20 cellular contexts compared by ENCODE assay signal in genomic region chr6:113823916-113824315, GRCh38. TPM values are rescaled to one million over a fixed set of nuclear protein-coding genes. Genes with fewer than 3 reads are reported as not detected.
A peak's percentile ranks its signal among the peaks of the same experiment; 100 is the strongest.
DNase-seq lines count a peak whose midpoint lies in the region; ATAC-seq and TF ChIP-seq lines count a peak whose summit lies in the region.
"Had no signal": no experiment of that assay in that cellular context is flagged by ENCODE, and none has a peak within 500 bp of the region (broad histone marks: within the 10 kb centered on the region; RNA-seq: fewer than 3 reads in every experiment).

No MANE protein-coding gene starts in this region.

- H3K9me3 Mint-ChIP-seq in GM23338 (no peaks in the 10 kb centered on the region), endodermal cell (no peaks in the 10 kb centered on the region)
- H3K9me3 Mint-ChIP-seq: CD4-positive, alpha-beta memory T cell had no signal

- no peak for TF ChIP-seq CTCF in GM23338 (conservative IDR thresholded peaks at IDR 0.05; ENCODE audit: low read depth in 2 of 2)
- TF ChIP-seq CTCF in endodermal cell (conservative IDR thresholded peaks at IDR 0.05): no peak

- H3K4me1 Mint-ChIP-seq in GM23338 (no peaks in the 10 kb centered on the region), endodermal cell (peaks cover 8% of the 10 kb centered on the region)
- H3K4me1 Mint-ChIP-seq: CD4-positive, alpha-beta memory T cell had no signal

- H3K4me1 ChIP-seq in GM23338 (ENCODE audit: insufficient read depth) (no peaks in the 10 kb centered on the region), endodermal cell (ENCODE audit: control insufficient read depth, insufficient read depth, low read length) (no peaks in the 10 kb centered on the region), muscle layer of colon (ENCODE audit: insufficient read depth, low read length) (peaks cover 33% of the 10 kb centered on the region)
- H3K4me1 ChIP-seq: BLaER1 had no signal

- H3F3A ChIP-seq in GM23338 (replicated peaks; ENCODE audit: low read depth): no peaks in the 10 kb centered on the region

- no peaks in the 10 kb centered on the region for H4K20me1 ChIP-seq in GM23338 (replicated peaks; ENCODE audit: insufficient read depth)
- H4K20me1 ChIP-seq: BLaER1 had no signal

- H3K4me3 Mint-ChIP-seq in GM23338 (no peak overlapping the region), endodermal cell (no peak overlapping the region)
- H3K4me3 Mint-ChIP-seq: CD4-positive, alpha-beta memory T cell had no signal

- no peaks in the 10 kb centered on the region for H3K79me2 ChIP-seq in GM23338 (replicated peaks; ENCODE audit: insufficient read depth)

- H3K4me2 ChIP-seq in GM23338: no peak overlapping the region
- H3K4me2 ChIP-seq: BLaER1, KMS-11 had no signal

- 0 out of 2 replicates have a peak, but pooled peaks cover 4% of the 10 kb centered on the region for H3K27me3 ChIP-seq in GM23338 (ENCODE audit: insufficient read depth)
- no peaks in the 10 kb centered on the region for H3K27me3 ChIP-seq in endodermal cell (ENCODE audit: control insufficient read depth, insufficient read depth, low read length, poor library complexity, severe bottlenecking)
- no peaks in the 10 kb centered on the region for H3K27me3 ChIP-seq in muscle layer of colon (ENCODE audit: control insufficient read depth in 1 of 2, insufficient read depth in 2 of 2, low read length in 2 of 2)
- H3K27me3 ChIP-seq: BLaER1 had no signal

- H3K9ac ChIP-seq in endodermal cell (ENCODE audit: extremely low read depth, low read length, poor library complexity, severe bottlenecking) (no peak overlapping the region), muscle layer of colon (ENCODE audit: low read length) (no peak overlapping the region)
- H3K9ac ChIP-seq: BLaER1, KMS-11 had no signal

- 86 to 99% methylated on average over 1 to 2 of the region's 3 CpGs for WGBS in endodermal cell (ENCODE audit: insufficient coverage in 1 of 2, insufficient read length in 1 of 2), 2 experiments

- H3K4me3 ChIP-seq in GM23338 (no peak overlapping the region), endodermal cell (ENCODE audit: low read length) (no peak overlapping the region), muscle layer of colon (ENCODE audit: low read depth in 1 of 2, low read length in 2 of 2) (peak overlapping the region in 1 of 2 donors; percentile 26)
- H3K4me3 ChIP-seq: BLaER1 had no signal

- H3K36me3 Mint-ChIP-seq in GM23338 (ENCODE audit: low read depth) (no peaks in the 10 kb centered on the region), endodermal cell (ENCODE audit: low read depth) (no peaks in the 10 kb centered on the region)
- H3K36me3 Mint-ChIP-seq: CD4-positive, alpha-beta memory T cell had no signal

- H3K9me3 ChIP-seq in endodermal cell (ENCODE audit: control insufficient read depth, low read length): no peaks in the 10 kb centered on the region
- H3K9me3 ChIP-seq in muscle layer of colon (ENCODE audit: low read length): no peaks in the 10 kb centered on the region
- H3K9me3 ChIP-seq: BLaER1 had no signal

- H3K36me3 ChIP-seq in GM23338 (ENCODE audit: insufficient read depth): no peaks in the 10 kb centered on the region
- H3K36me3 ChIP-seq in endodermal cell (ENCODE audit: control insufficient read depth, insufficient read depth, low read length): no peaks in the 10 kb centered on the region
- no peaks in the 10 kb centered on the region for H3K36me3 ChIP-seq in muscle layer of colon (ENCODE audit: insufficient read depth, low read length)
- H3K36me3 ChIP-seq: BLaER1 had no signal

- H3K9me2 ChIP-seq in GM23338 (ENCODE audit: insufficient read depth): no peaks in the 10 kb centered on the region

- DNase-seq in GM23338 (ENCODE audit: low spot score): no peak
- DNase-seq in endodermal cell: no peak
- peak; percentile 15 for DNase-seq in putamen (ENCODE audit: low spot score)
- DNase-seq in amygdala (lab: John Stamatoyannopoulos, UW): no peak
- DNase-seq: Calu3; CD4-positive, alpha-beta memory T cell; GF-D8; NCI-H1417 treated with DMSO at 0.1 percent for 48 hours; NCI-H2171; NCI-H526; PC-3; SIG-M5 had no signal

- H3K27ac ChIP-seq in GM23338 (ENCODE audit: low read depth): no peak overlapping the region
- H3K27ac ChIP-seq in endodermal cell (ENCODE audit: low read depth, low read length): peak overlapping the region; percentile 65
- H3K27ac ChIP-seq in muscle layer of colon (ENCODE audit: low read depth, low read length): peak overlapping the region; percentile 77
- H3K27ac ChIP-seq: BLaER1, KMS-11, RWPE1 had no signal

- no peak overlapping the region for H3K27ac Mint-ChIP-seq in GM23338
- H3K27ac Mint-ChIP-seq in endodermal cell: no peak overlapping the region
- H3K27ac Mint-ChIP-seq: CD4-positive, alpha-beta memory T cell had no signal

- H2AFZ ChIP-seq in GM23338: peak overlapping the region; percentile 24; the same call in 1 of the 2 replicates

- no peak for ATAC-seq in GM23338
- ATAC-seq in GM21529 (IDR thresholded peaks at IDR 0.05; ENCODE audit: unreplicated experiment): no peak
- no peak for ATAC-seq in GM18519 (IDR thresholded peaks at IDR 0.05; ENCODE audit: low FRiP score, unreplicated experiment)
- ATAC-seq in GM18520 (IDR thresholded peaks at IDR 0.05; ENCODE audit: unreplicated experiment): no peak
- ATAC-seq: HepG2, PC-3 had no signal

- H3K27me3 Mint-ChIP-seq in GM23338 (ENCODE audit: insufficient read depth, low read depth, poor library complexity) (no peaks in the 10 kb centered on the region), endodermal cell (ENCODE audit: insufficient read depth) (peaks cover 21% of the 10 kb centered on the region)

TF ChIP-seq in GM23338, 12 proteins besides CTCF, POLR2A, EP300 and RAD21 (continues in another document):
- TF ChIP-seq REST (IDR thresholded peaks at IDR 0.05; ENCODE audit: unreplicated experiment): no peak
- TF ChIP-seq ETS1 (IDR thresholded peaks at IDR 0.05): no peak
- no peak for TF ChIP-seq JUNB (IDR thresholded peaks at IDR 0.05; ENCODE audit: unreplicated experiment)
- TF ChIP-seq ZNF331 (CRISPR knock-in tag; IDR thresholded peaks at IDR 0.05; ENCODE audit: low read depth): no peak
- no peak for TF ChIP-seq EZH2 (IDR thresholded peaks at IDR 0.05; ENCODE audit: low read depth, unreplicated experiment)
- no peak for TF ChIP-seq NANOG (IDR thresholded peaks at IDR 0.05; ENCODE audit: borderline replicate concordance)
- no peak for TF ChIP-seq ZNF114 (CRISPR knock-in tag; IDR thresholded peaks at IDR 0.05)
- no peak for TF ChIP-seq EZH2phosphoT487 (IDR thresholded peaks at IDR 0.05; ENCODE audit: unreplicated experiment)
- no peak for TF ChIP-seq STAT1 (IDR thresholded peaks at IDR 0.05; ENCODE audit: unreplicated experiment)
- TF ChIP-seq POLR2AphosphoS5 (IDR thresholded peaks at IDR 0.05; ENCODE audit: low read depth): no peak
- no peak for TF ChIP-seq CREB1 (CRISPR knock-in tag; IDR thresholded peaks at IDR 0.05; ENCODE audit: low read depth)

RNA-seq across cellular contexts. Expression of gene MARCKS, which starts 33.2 kb away (rescaled TPM):
- 85.9 and 87.6 TPM in 2 replicates for total RNA-seq in GM23338 (2014; rRNA removed; shearing (Covaris generic))
- 71.5 and 82.6 TPM in 2 replicates for polyA plus RNA-seq in GM23338 (2016; fragmentation: Nextera tagmentation; extraction: Ambion mirVana)
- total RNA-seq in endodermal cell: 10 to 100 TPM; 77.2 to 83.8 TPM
- 280 TPM for polyA plus RNA-seq in endodermal cell (2013, experiment 1 of 2)
- polyA plus RNA-seq in endodermal cell (2013, experiment 2 of 2): 268 TPM
